Comparison of ENCODE assay signal across 1 cellular context in genomic region chr20:32511358-32512046, GRCh38.
TF ChIP-seq lines count a peak whose summit lies in the region.

No MANE protein-coding gene starts in this region.

TF ChIP-seq in SK-N-SH treated with all-trans-retinoic acid at 6 μM for 48 hours, 23 proteins besides CTCF, POLR2A, EP300 and RAD21 (continued from another document):
- TF ChIP-seq PATZ1 (CRISPR knock-in tag; IDR thresholded peaks at IDR 0.05; ENCODE audit: borderline replicate concordance) (no peak), CREB5 (CRISPR knock-in tag; IDR thresholded peaks at IDR 0.05; ENCODE audit: low read depth) (no peak), ZNF565 (CRISPR knock-in tag; conservative IDR thresholded peaks at IDR 0.05; ENCODE audit: low read depth) (no peak), POU6F1 (CRISPR knock-in tag; IDR thresholded peaks at IDR 0.05; ENCODE audit: borderline replicate concordance, low read depth) (no peak), TOX (CRISPR knock-in tag; IDR thresholded peaks at IDR 0.05; ENCODE audit: borderline replicate concordance) (no peak), ESRRG (CRISPR knock-in tag; IDR thresholded peaks at IDR 0.05) (no peak), PPARA (CRISPR knock-in tag; IDR thresholded peaks at IDR 0.05; ENCODE audit: borderline replicate concordance) (no peak), TCF4 (CRISPR knock-in tag; IDR thresholded peaks at IDR 0.05; ENCODE audit: borderline replicate concordance) (no peak), ZNF70 (CRISPR knock-in tag; IDR thresholded peaks at IDR 0.05) (no peak), ZFP30 (CRISPR knock-in tag; IDR thresholded peaks at IDR 0.05) (no peak), ZFP3 (CRISPR knock-in tag; IDR thresholded peaks at IDR 0.05) (no peak), ARNTL (CRISPR knock-in tag; IDR thresholded peaks at IDR 0.05; ENCODE audit: borderline replicate concordance, low read depth) (no peak), ZC3H10 (CRISPR knock-in tag; IDR thresholded peaks at IDR 0.05) (no peak), SNAI2 (CRISPR knock-in tag; IDR thresholded peaks at IDR 0.05) (no peak)
